Comparison of ENCODE assay signal across 7 cellular contexts in the genomic region with DNA sequence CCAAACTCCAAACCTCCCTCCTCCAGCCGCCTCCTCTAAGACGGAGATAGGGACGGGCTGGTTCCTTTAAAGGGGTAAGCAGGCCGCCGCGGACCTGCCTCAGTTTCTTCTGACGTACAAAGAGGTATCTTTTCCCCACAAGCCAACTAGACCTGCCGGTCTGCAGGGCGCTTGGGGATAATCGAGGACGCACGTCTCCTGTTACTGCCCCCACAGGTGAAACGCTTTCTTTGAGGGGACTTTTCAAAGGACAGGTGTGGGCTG. TPM values are rescaled to one million over a fixed set of nuclear protein-coding genes. Genes with fewer than 3 reads are reported as not detected.
A peak's percentile ranks its signal among the peaks of the same experiment; 100 is the strongest.
DNase-seq lines count a peak whose midpoint lies in the region; FAIRE-seq and TF ChIP-seq lines count a peak whose summit lies in the region.

No MANE protein-coding gene starts in this region.

- no peak for FAIRE-seq in bronchial epithelial cell (lab: Jason Lieb, UNC)

- TF ChIP-seq CTCF in GM12873 (IDR thresholded peaks at IDR 0.05; ENCODE audit: insufficient read depth, low read depth, low read length, missing control alignments) (peak; percentile 30), LNCaP clone FGC (IDR thresholded peaks at IDR 0.05; ENCODE audit: control insufficient read depth, extremely low read depth, insufficient read depth) (no peak), bronchial epithelial cell (IDR thresholded peaks at IDR 0.05; ENCODE audit: insufficient read depth, low read length, severe bottlenecking) (no peak), mesothelial cell of epicardium (IDR thresholded peaks at IDR 0.05; ENCODE audit: unreplicated experiment) (no peak)

- H3K4me1 Mint-ChIP-seq in mesothelial cell of epicardium, result peaks cover 31% of the 10 kb centered on the region

- no peaks in the 10 kb centered on the region for H3K27me3 Mint-ChIP-seq in mesothelial cell of epicardium (ENCODE audit: low read depth)

- no peaks in the 10 kb centered on the region for H3K27me3 ChIP-seq in bronchial epithelial cell (ENCODE audit: control insufficient read depth, insufficient read depth, low read length)

- no peaks in the 10 kb centered on the region for H3K36me3 Mint-ChIP-seq in mesothelial cell of epicardium

- H3K27ac Mint-ChIP-seq in mesothelial cell of epicardium, result peak overlapping the region; percentile 94

- DNase-seq in LNCaP clone FGC (ENCODE audit: low read depth) (no peak), bronchial epithelial cell (ENCODE audit: low read depth) (peak; percentile 46), mesothelial cell of epicardium (ENCODE audit: low spot score in 2 of 2, unreplicated experiment in 2 of 2) (no peak), NCI-H1436 (lab: John Stamatoyannopoulos, UW) (no peak), HuH-7 (ENCODE audit: low spot score) (no peak), SHP77 treated with DMSO at 0.1 percent for 48 hours (lab: John Stamatoyannopoulos, UW) (no peak)

- H3K4me3 Mint-ChIP-seq in mesothelial cell of epicardium, result peak overlapping the region; percentile 85

- H3K36me3 ChIP-seq in bronchial epithelial cell (ENCODE audit: control insufficient read depth, insufficient read depth, low read length), result no peaks in the 10 kb centered on the region

- H3K4me3 ChIP-seq in LNCaP clone FGC (ENCODE audit: low read depth, low read length) (peak overlapping the region; percentile 71), bronchial epithelial cell (ENCODE audit: low read depth, low read length) (peak overlapping the region; percentile 87)

- peaks cover 4% of the 10 kb centered on the region for H3K9me3 Mint-ChIP-seq in mesothelial cell of epicardium

RNA-seq across cellular contexts. Expression of a gene that starts 25.1 kb away (rescaled TPM):
- total RNA-seq in bronchial epithelial cell (8.4 and 20.1 TPM in 2 replicates), mesothelial cell of epicardium (15.8 to 19.8 TPM (median 16.7 TPM) in 3 replicates)

RNA-seq across cellular contexts. Expression of a gene that starts 31.1 kb away (rescaled TPM):
- 1.4 and 2.4 TPM in 2 replicates for total RNA-seq in bronchial epithelial cell
- 12.0 to 17.2 TPM (median 14.8 TPM) in 3 replicates for total RNA-seq in mesothelial cell of epicardium

RNA-seq across cellular contexts. Expression of a gene that starts 32.8 kb away (rescaled TPM):
- total RNA-seq in bronchial epithelial cell (not detected in 2 replicates), mesothelial cell of epicardium (not detected in 3 replicates)

RNA-seq across cellular contexts. Expression of a gene that starts 53.5 kb away (rescaled TPM):
- total RNA-seq in bronchial epithelial cell, result 10.2 and 32.4 TPM in 2 replicates
- total RNA-seq in mesothelial cell of epicardium, result 22.4 to 23.8 TPM (median 22.9 TPM) in 3 replicates

RNA-seq across cellular contexts. Expression of a gene that starts 59.0 kb away (rescaled TPM):
- total RNA-seq in bronchial epithelial cell (not detected in 2 replicates), mesothelial cell of epicardium (not detected in 3 replicates)
